1 cellular context compared by ENCODE assay signal in genomic region chr21:34514576-34515135, GRCh38.
TF ChIP-seq lines count a peak whose summit lies in the region.

No MANE protein-coding gene starts in this region.

TF ChIP-seq in IMR-90, 13 proteins besides CTCF, POLR2A, EP300 and RAD21:
- no peak for TF ChIP-seq NFE2L2 (IDR thresholded peaks at IDR 0.05; ENCODE audit: low read depth, low read length)
- TF ChIP-seq ELK1 (IDR thresholded peaks at IDR 0.05; ENCODE audit: borderline replicate concordance, low read depth, low read length), result no peak
- no peak for TF ChIP-seq MAZ (IDR thresholded peaks at IDR 0.05; ENCODE audit: borderline replicate concordance, low read depth, low read length)
- no peak for TF ChIP-seq USF2 (IDR thresholded peaks at IDR 0.05; ENCODE audit: low read depth, low read length)
- no peak for TF ChIP-seq RFX5 (IDR thresholded peaks at IDR 0.05; ENCODE audit: low read depth, low read length)
- TF ChIP-seq MXI1 (IDR thresholded peaks at IDR 0.05; ENCODE audit: borderline replicate concordance, low read depth, low read length), result no peak
